In the genomic region with DNA sequence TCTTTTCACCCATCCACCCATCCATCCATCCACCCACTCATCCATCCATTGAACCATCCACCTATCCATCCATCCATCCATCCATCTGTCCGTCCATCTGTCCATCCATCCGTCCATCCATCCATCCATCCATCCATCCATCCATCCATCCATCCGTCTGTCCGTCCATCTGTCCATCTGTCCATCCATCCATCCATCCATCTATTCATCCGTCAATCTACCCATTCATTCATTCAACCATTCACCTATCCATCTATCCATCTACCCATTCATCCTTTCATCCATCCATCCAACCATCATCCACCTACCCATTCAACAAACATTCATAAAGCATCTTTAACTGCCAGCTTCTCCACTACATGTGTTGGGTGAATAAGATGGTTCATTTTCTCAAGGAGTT, we compare ENCODE assay signal across 10 cellular contexts. TPM values are rescaled to one million over a fixed set of nuclear protein-coding genes. Genes with fewer than 3 reads are reported as not detected.
"Had no signal": no experiment of that assay in that cellular context is flagged by ENCODE, and none has a peak within 500 bp of the region (broad histone marks: within the 10 kb centered on the region; RNA-seq: fewer than 3 reads in every experiment).

No MANE protein-coding gene starts in this region.

- H3K4me3 Mint-ChIP-seq: GM23338, H9, HFFc6 had no signal

- H3K9me3 Mint-ChIP-seq: GM23338, H9 had no signal

- FAIRE-seq: H1, H54, HTR-8/SVneo, K562 had no signal

- DNase-seq: H9, HCEC 1CT, HFFc6, KG1 had no signal

- H2AFZ ChIP-seq: GM23338 had no signal

- H3K4me3 ChIP-seq: GM23338, K562 had no signal

- H3K4me2 ChIP-seq: GM23338 had no signal

- H3K27ac Mint-ChIP-seq: GM23338, H9, HFFc6 had no signal

- ATAC-seq: GM23338, K562 had no signal

RNA-seq across cellular contexts. Expression of gene GP2, which starts 28.9 kb away (rescaled TPM):
- total RNA-seq: GM23338, H1, H9, HFFc6, HT-29 had no signal
- polyA plus RNA-seq: GM23338, H1, K562 had no signal

RNA-seq across cellular contexts. Expression of gene UMOD, which starts 54.1 kb away (rescaled TPM):
- total RNA-seq: GM23338, H1, H9, HFFc6, HT-29, K562 had no signal
- polyA plus RNA-seq: GM23338, H1, K562 had no signal
